ENCODE assay signal across 13 cellular contexts in the genomic region with DNA sequence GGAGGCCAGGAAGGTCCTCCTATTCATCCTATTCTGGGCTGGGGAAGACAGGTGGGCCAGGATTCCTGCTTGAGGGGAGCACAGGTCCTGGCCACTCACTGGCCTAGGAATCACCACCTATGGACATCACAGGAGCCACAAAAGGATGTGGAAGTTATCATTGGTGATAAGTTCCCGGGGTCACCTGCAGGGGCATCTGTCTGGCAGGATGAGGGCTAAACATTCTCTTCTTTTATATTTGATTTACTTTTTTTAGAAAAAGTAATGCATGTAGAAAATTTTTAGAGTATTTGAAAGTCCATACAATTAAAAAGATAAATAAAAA.
DNase-seq lines count a peak whose midpoint lies in the region; ATAC-seq lines count a peak whose summit lies in the region.
"Had no signal": no experiment of that assay in that cellular context is flagged by ENCODE, and none has a peak within 500 bp of the region (broad histone marks: within the 10 kb centered on the region; RNA-seq: fewer than 3 reads in every experiment).

No MANE protein-coding gene starts in this region.

- no peaks in the 10 kb centered on the region for H4K20me1 ChIP-seq in BLaER1

- H3K9me3 ChIP-seq in BLaER1: no peaks in the 10 kb centered on the region

- H3K4me3 ChIP-seq in BLaER1: no peak overlapping the region
- H3K4me3 ChIP-seq: skin epidermis had no signal

- H3K4me2 ChIP-seq in BLaER1: peak overlapping the region; percentile 59

- H3K9ac ChIP-seq in BLaER1: no peak overlapping the region

- H3K27ac ChIP-seq in BLaER1: no peak overlapping the region
- H3K27ac ChIP-seq: skin epidermis had no signal

- H3K27me3 ChIP-seq in BLaER1: no peaks in the 10 kb centered on the region

- no peak for DNase-seq in NCI-H1048 (lab: John Stamatoyannopoulos, UW)
- no peak for DNase-seq in stimulated activated CD4-positive, alpha-beta T cell treated with anti-CD3 and anti-CD28 coated beads, Interleukin-2, amount 100 ng/mL, for 24 hours
- DNase-seq in central memory CD4-positive, alpha-beta T cell: no peak
- DNase-seq: activated naive CD8-positive, alpha-beta T cell treated with anti-CD3 and anti-CD28 coated beads, Interleukin-2, amount 50 U/mL, for 24 hours; left colon; natural killer cell; T-helper 1 cell had no signal

- peak; percentile 36 for ATAC-seq in GM19372 (IDR thresholded peaks at IDR 0.05; ENCODE audit: low read depth, unreplicated experiment)
- ATAC-seq in HG02798 (IDR thresholded peaks at IDR 0.05; ENCODE audit: poor library complexity, unreplicated experiment): peak; percentile 28
- peak; percentile 9 for ATAC-seq in HG03521 (IDR thresholded peaks at IDR 0.05; ENCODE audit: unreplicated experiment)
- ATAC-seq in GM18517 (IDR thresholded peaks at IDR 0.05; ENCODE audit: unreplicated experiment): no peak
- ATAC-seq: activated naive CD8-positive, alpha-beta T cell treated with anti-CD3 and anti-CD28 coated beads, Interleukin-2, amount 50 U/mL, for 24 hours; left colon; natural killer cell had no signal

- H3K36me3 ChIP-seq in BLaER1: no peaks in the 10 kb centered on the region

- H3K4me1 ChIP-seq in BLaER1: peaks cover 10% of the 10 kb centered on the region
